In genomic region chr5:162996052-162996451, GRCh38 we compare ENCODE assay signal across 8 cellular contexts.
"Had no signal": no experiment of that assay in that cellular context is flagged by ENCODE, and none has a peak within 500 bp of the region (broad histone marks: within the 10 kb centered on the region; RNA-seq: fewer than 3 reads in every experiment).

No MANE protein-coding gene starts in this region.

- DNase-seq: GM23248, GOT3, H9, HCEC 1CT, Kasumi-1, KBM-7 had no signal

- H3K9ac ChIP-seq: GM23248 had no signal

- H3K4me3 ChIP-seq: GM23248 had no signal

- H3K27ac ChIP-seq: GM23248 had no signal

- FAIRE-seq: H54, HTR-8/SVneo had no signal

- H2AFZ ChIP-seq: GM23248 had no signal
